ENCODE assay signal across 16 cellular contexts in genomic region chr12:130875193-130875592, GRCh38. TPM values are rescaled to one million over a fixed set of nuclear protein-coding genes. Genes with fewer than 3 reads are reported as not detected.
DNase-seq lines count a peak whose midpoint lies in the region; ATAC-seq and TF ChIP-seq lines count a peak whose summit lies in the region.
"Had no signal": no experiment of that assay in that cellular context is flagged by ENCODE, and none has a peak within 500 bp of the region (broad histone marks: within the 10 kb centered on the region; RNA-seq: fewer than 3 reads in every experiment).

No MANE protein-coding gene starts in this region.

- H3K4me3 ChIP-seq in HFF-Myc (replicated peaks; ENCODE audit: low read depth, low read length) (peak overlapping the region; percentile 97), spleen (no peak overlapping the region)
- H3K4me3 ChIP-seq: right atrium auricular region had no signal

- H3K27ac Mint-ChIP-seq in activated naive CD8-positive, alpha-beta T cell treated with anti-CD3 and anti-CD28 coated beads, Interleukin-2, amount 50 U/mL, for 24 hours = peak overlapping the region; percentile 100
- H3K27ac Mint-ChIP-seq: T-helper 1 cell treated with Interleukin-12 subunit alpha and Interleukin-12 subunit beta and Interleukin-4 antibody, amounts not matched to agents 30 μg/mL and 1 μg/mL, for 36 hours had no signal

- DNase-seq in activated effector memory CD4-positive, alpha-beta T cell treated with anti-CD3 and anti-CD28 coated beads, Interleukin-2, amount 50 U/mL, for 16 hours = peak; percentile 30
- DNase-seq in activated effector memory CD4-positive, alpha-beta T cell treated with Interleukin-2 at 50 U/mL for 16 hours = no peak
- DNase-seq in HFF-Myc (ENCODE audit: extremely low read depth, low read depth) = no peak
- DNase-seq in activated naive CD8-positive, alpha-beta T cell treated with anti-CD3 and anti-CD28 coated beads, Interleukin-2, amount 50 U/mL, for 24 hours = no peak
- peak; percentile 29 for DNase-seq in spleen
- DNase-seq in hepatic stellate cell (ENCODE audit: low spot score) = no peak
- DNase-seq in SIG-M5 treated with dmso at 0.1 percent for 504 hours (lab: John Stamatoyannopoulos, UW; ENCODE audit: unreplicated experiment) = no peak
- no peak for DNase-seq in activated CD8-positive, alpha-beta memory T cell treated with anti-CD3 and anti-CD28 coated beads, Interleukin-2, amount 50 U/mL, for 4 hours
- DNase-seq: glutamatergic neuron, GOT3, islet precursor cell, Karpas-422, substantia nigra had no signal

- H3K4me1 ChIP-seq in spleen = peaks cover 18 to 75% (median 47%) of the 10 kb centered on the region in 6 donors

- H3K27me3 ChIP-seq in spleen (replicated peaks in 1 of 7) = no peaks in the 10 kb centered on the region
- H3K27me3 ChIP-seq: right atrium auricular region had no signal

- H3K9me3 Mint-ChIP-seq in activated naive CD8-positive, alpha-beta T cell treated with anti-CD3 and anti-CD28 coated beads, Interleukin-2, amount 50 U/mL, for 24 hours = no peaks in the 10 kb centered on the region
- H3K9me3 Mint-ChIP-seq: T-helper 1 cell treated with Interleukin-12 subunit alpha and Interleukin-12 subunit beta and Interleukin-4 antibody, amounts not matched to agents 30 μg/mL and 1 μg/mL, for 36 hours had no signal

- H3K36me3 ChIP-seq in spleen = peaks cover 3 to 53% (median 46%) of the 10 kb centered on the region in 6 donors

- H3K9me3 ChIP-seq in spleen = no peaks in the 10 kb centered on the region
- H3K9me3 ChIP-seq: right atrium auricular region had no signal

- H3K27ac ChIP-seq in spleen = no peak overlapping the region
- H3K27ac ChIP-seq: right atrium auricular region had no signal

- no peak for ATAC-seq in activated naive CD8-positive, alpha-beta T cell treated with anti-CD3 and anti-CD28 coated beads, Interleukin-2, amount 50 U/mL, for 24 hours
- ATAC-seq: activated CD4-positive, CD25-positive, alpha-beta regulatory T cell treated with anti-CD3 and anti-CD28 coated beads, Interleukin-2, amount 50 U/mL, for 24 hours had no signal

- H3K27me3 Mint-ChIP-seq in activated naive CD8-positive, alpha-beta T cell treated with anti-CD3 and anti-CD28 coated beads, Interleukin-2, amount 50 U/mL, for 24 hours = no peaks in the 10 kb centered on the region

- TF ChIP-seq POLR2A in spleen (IDR thresholded peaks at IDR 0.05) = no peak

- TF ChIP-seq CTCF in HFF-Myc (IDR thresholded peaks at IDR 0.05; ENCODE audit: low read depth, low read length, missing control alignments) (no peak), spleen (IDR thresholded peaks at IDR 0.05 in 8 of 11, conservative IDR thresholded peaks at IDR 0.05 in 3 of 11) (no peak)

- 87 to 95% (median 92%) methylated on average over 5 of the region's 5 CpGs for WGBS in spleen, 5 donors

- H3K4me1 Mint-ChIP-seq in activated naive CD8-positive, alpha-beta T cell treated with anti-CD3 and anti-CD28 coated beads, Interleukin-2, amount 50 U/mL, for 24 hours = peaks cover 83% of the 10 kb centered on the region

- intact Hi-C loops in spleen (cut with DNase I; ENCODE audit: low total_unique reads) = no loop called here

- H3K36me3 Mint-ChIP-seq in activated naive CD8-positive, alpha-beta T cell treated with anti-CD3 and anti-CD28 coated beads, Interleukin-2, amount 50 U/mL, for 24 hours (ENCODE audit: low read depth) = peaks cover 60% of the 10 kb centered on the region

- peak overlapping the region; percentile 100 for H3K4me3 Mint-ChIP-seq in activated naive CD8-positive, alpha-beta T cell treated with anti-CD3 and anti-CD28 coated beads, Interleukin-2, amount 50 U/mL, for 24 hours
- H3K4me3 Mint-ChIP-seq: T-helper 1 cell treated with Interleukin-12 subunit alpha and Interleukin-12 subunit beta and Interleukin-4 antibody, amounts not matched to agents 30 μg/mL and 1 μg/mL, for 36 hours had no signal

RNA-seq across cellular contexts. Expression of gene RAN, which starts 3.3 kb away (rescaled TPM):
- total RNA-seq in spleen = 100 to 1,000 TPM; 128 to 423 (median 270) TPM
- 100 to 1,000 TPM; 225 to 412 (median 395) TPM for polyA plus RNA-seq in spleen

RNA-seq across cellular contexts. Expression of gene STX2, which starts 36.1 kb away (rescaled TPM):
- 10 to 100 TPM; 11.5 to 18.4 (median 15.1) TPM for total RNA-seq in spleen
- polyA plus RNA-seq in spleen = 1 to 10 TPM; 7.4 to 9.1 (median 8.6) TPM

Comparison
In these comparisons a context has a peak if more than half of its experiments do, and no peak if none do; other contexts are left out.
1. DNase-seq: peak in activated effector memory CD4-positive, alpha-beta T cell treated with anti-CD3 and anti-CD28 coated beads, Interleukin-2, amount 50 U/mL, for 16 hours (single experiment) and spleen (single experiment); none in activated effector memory CD4-positive, alpha-beta T cell treated with Interleukin-2 at 50 U/mL for 16 hours (single experiment), HFF-Myc (single experiment), activated naive CD8-positive, alpha-beta T cell treated with anti-CD3 and anti-CD28 coated beads, Interleukin-2, amount 50 U/mL, for 24 hours (single experiment), hepatic stellate cell (single experiment), SIG-M5 treated with dmso at 0.1 percent for 504 hours (single experiment) and activated CD8-positive, alpha-beta memory T cell treated with anti-CD3 and anti-CD28 coated beads, Interleukin-2, amount 50 U/mL, for 4 hours (single experiment).